8 cellular contexts compared by ENCODE assay signal in the genomic region with DNA sequence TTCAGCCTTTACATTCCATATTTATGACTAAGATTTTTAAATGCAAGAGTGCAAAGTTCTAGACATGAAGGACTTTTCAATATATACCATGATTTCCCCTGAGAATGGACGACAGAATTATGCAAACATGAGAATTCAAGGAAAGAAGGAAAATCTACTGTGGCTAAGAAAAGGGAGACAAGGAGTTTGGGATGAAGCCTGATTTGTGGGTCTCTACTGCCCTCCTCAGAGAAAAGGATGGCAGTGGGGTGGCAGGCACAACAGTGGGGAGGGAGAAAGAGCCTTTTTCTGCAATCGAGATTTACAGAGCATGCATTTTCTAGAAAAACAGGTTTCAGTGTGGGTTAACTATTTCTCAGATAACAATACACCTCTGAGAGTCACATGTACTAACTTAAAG.
A peak's percentile ranks its signal among the peaks of the same experiment; 100 is the strongest.
DNase-seq lines count a peak whose midpoint lies in the region; ATAC-seq and TF ChIP-seq lines count a peak whose summit lies in the region.

No MANE protein-coding gene starts in this region.

- intact Hi-C loops in left ventricle myocardium inferior (cut with micrococcal nuclease) (no loop called here), lower leg skin (cut with DNase I; ENCODE audit: low total_unique reads) (no loop called here)

- DNase-seq in NCI-H1436 (lab: John Stamatoyannopoulos, UW): peak; percentile 33
- no peak for DNase-seq in NCI-H1436 treated with DMSO at 0.1 percent for 48 hours (lab: John Stamatoyannopoulos, UW)
- DNase-seq in RKO (ENCODE audit: low spot score): peak; percentile 41
- no peak for DNase-seq in left ventricle myocardium inferior
- peak in 28 of 49 donors; percentile 3 to 50 (median 22) for DNase-seq in substantia nigra (lab: John Stamatoyannopoulos, UW)
- DNase-seq in lower leg skin (ENCODE audit: low spot score in 2 of 2): no peak
- no peak for DNase-seq in NCI-H187 (lab: John Stamatoyannopoulos, UW)

- 12 to 16% methylated on average over 2 of the region's 2 CpGs for WGBS in lower leg skin, 2 donors

- H3K4me3 ChIP-seq in left ventricle myocardium inferior: no peak overlapping the region
- no peak overlapping the region for H3K4me3 ChIP-seq in lower leg skin (ENCODE audit: low read depth, poor library complexity, severe bottlenecking)

- no peaks in the 10 kb centered on the region for H3K27me3 ChIP-seq in left ventricle myocardium inferior (ENCODE audit: low read depth)

- no peak for TF ChIP-seq POLR2A in lower leg skin (IDR thresholded peaks at IDR 0.05)

- H3K36me3 ChIP-seq in left ventricle myocardium inferior: no peaks in the 10 kb centered on the region

- H3K27ac ChIP-seq in left ventricle myocardium inferior (replicated peaks) (no peak overlapping the region), substantia nigra (ENCODE audit: low read depth, low read length, poor library complexity, severe bottlenecking) (no peak overlapping the region)

- no peaks in the 10 kb centered on the region for H3K4me1 ChIP-seq in left ventricle myocardium inferior

- TF ChIP-seq CTCF in left ventricle myocardium inferior (IDR thresholded peaks at IDR 0.05; ENCODE audit: borderline replicate concordance) (peak; percentile 59), lower leg skin (IDR thresholded peaks at IDR 0.05) (no peak)

- ATAC-seq in HG03354 (IDR thresholded peaks at IDR 0.05; ENCODE audit: poor library complexity, severe bottlenecking, unreplicated experiment): no peak

- H3K9me3 ChIP-seq in left ventricle myocardium inferior (replicated peaks): no peaks in the 10 kb centered on the region

Comparison
In these comparisons a context has a peak if more than half of its experiments do, and no peak if none do; other contexts are left out.
1. DNase-seq: peak in NCI-H1436 (single experiment), RKO (single experiment) and substantia nigra (28 of 49); none in NCI-H1436 treated with DMSO at 0.1 percent for 48 hours (single experiment), left ventricle myocardium inferior (single experiment), lower leg skin (0 of 2) and NCI-H187 (0 of 2).